ENCODE assay signal across 2 cellular contexts in genomic region chr1:234746798-234747196, GRCh38.
TF ChIP-seq lines count a peak whose summit lies in the region.

No MANE protein-coding gene starts in this region.

TF ChIP-seq in SK-N-SH, 30 proteins besides CTCF, POLR2A, EP300 and RAD21 (continued from another document):
- TF ChIP-seq, protein P1, sequence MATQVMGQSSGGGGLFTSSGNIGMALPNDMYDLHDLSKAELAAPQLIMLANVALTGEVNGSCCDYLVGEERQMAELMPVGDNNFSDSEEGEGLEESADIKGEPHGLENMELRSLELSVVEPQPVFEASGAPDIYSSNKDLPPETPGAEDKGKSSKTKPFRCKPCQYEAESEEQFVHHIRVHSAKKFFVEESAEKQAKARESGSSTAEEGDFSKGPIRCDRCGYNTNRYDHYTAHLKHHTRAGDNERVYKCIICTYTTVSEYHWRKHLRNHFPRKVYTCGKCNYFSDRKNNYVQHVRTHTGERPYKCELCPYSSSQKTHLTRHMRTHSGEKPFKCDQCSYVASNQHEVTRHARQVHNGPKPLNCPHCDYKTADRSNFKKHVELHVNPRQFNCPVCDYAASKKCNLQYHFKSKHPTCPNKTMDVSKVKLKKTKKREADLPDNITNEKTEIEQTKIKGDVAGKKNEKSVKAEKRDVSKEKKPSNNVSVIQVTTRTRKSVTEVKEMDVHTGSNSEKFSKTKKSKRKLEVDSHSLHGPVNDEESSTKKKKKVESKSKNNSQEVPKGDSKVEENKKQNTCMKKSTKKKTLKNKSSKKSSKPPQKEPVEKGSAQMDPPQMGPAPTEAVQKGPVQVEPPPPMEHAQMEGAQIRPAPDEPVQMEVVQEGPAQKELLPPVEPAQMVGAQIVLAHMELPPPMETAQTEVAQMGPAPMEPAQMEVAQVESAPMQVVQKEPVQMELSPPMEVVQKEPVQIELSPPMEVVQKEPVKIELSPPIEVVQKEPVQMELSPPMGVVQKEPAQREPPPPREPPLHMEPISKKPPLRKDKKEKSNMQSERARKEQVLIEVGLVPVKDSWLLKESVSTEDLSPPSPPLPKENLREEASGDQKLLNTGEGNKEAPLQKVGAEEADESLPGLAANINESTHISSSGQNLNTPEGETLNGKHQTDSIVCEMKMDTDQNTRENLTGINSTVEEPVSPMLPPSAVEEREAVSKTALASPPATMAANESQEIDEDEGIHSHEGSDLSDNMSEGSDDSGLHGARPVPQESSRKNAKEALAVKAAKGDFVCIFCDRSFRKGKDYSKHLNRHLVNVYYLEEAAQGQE (IDR thresholded peaks at IDR 0.05; ENCODE audit: low read depth, low read length), result no peak
- no peak for TF ChIP-seq USF1 (IDR thresholded peaks at IDR 0.05; ENCODE audit: borderline replicate concordance, low read depth)
- TF ChIP-seq TEAD4 (IDR thresholded peaks at IDR 0.05; ENCODE audit: borderline replicate concordance, insufficient read depth), result no peak
- no peak for TF ChIP-seq RXRA (IDR thresholded peaks at IDR 0.05; ENCODE audit: borderline replicate concordance, low read depth)
- no peak for TF ChIP-seq MEF2A (IDR thresholded peaks at IDR 0.05; ENCODE audit: borderline replicate concordance, low read depth)
- no peak for TF ChIP-seq SMC3 (IDR thresholded peaks at IDR 0.05; ENCODE audit: low read depth, low read length)
- no peak for TF ChIP-seq NFIC (IDR thresholded peaks at IDR 0.05; ENCODE audit: borderline replicate concordance)
- no peak for TF ChIP-seq YY1 (IDR thresholded peaks at IDR 0.05; ENCODE audit: low read depth)
- no peak for TF ChIP-seq FOXM1 (IDR thresholded peaks at IDR 0.05; ENCODE audit: low read depth)

TF ChIP-seq in SK-N-SH treated with all-trans-retinoic acid at 6 μM for 48 hours, 23 proteins besides CTCF, POLR2A, EP300 and RAD21 (continued from another document):
- TF ChIP-seq, protein P2, sequence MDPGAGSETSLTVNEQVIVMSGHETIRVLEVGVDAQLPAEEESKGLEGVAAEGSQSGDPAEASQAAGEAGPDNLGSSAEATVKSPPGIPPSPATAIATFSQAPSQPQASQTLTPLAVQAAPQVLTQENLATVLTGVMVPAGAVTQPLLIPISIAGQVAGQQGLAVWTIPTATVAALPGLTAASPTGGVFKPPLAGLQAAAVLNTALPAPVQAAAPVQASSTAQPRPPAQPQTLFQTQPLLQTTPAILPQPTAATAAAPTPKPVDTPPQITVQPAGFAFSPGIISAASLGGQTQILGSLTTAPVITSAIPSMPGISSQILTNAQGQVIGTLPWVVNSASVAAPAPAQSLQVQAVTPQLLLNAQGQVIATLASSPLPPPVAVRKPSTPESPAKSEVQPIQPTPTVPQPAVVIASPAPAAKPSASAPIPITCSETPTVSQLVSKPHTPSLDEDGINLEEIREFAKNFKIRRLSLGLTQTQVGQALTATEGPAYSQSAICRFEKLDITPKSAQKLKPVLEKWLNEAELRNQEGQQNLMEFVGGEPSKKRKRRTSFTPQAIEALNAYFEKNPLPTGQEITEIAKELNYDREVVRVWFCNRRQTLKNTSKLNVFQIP (CRISPR knock-in tag; IDR thresholded peaks at IDR 0.05; ENCODE audit: borderline replicate concordance, low read depth), result no peak
- TF ChIP-seq GLIS3 (CRISPR knock-in tag; IDR thresholded peaks at IDR 0.05) (no peak), ZNF8 (CRISPR knock-in tag; IDR thresholded peaks at IDR 0.05) (no peak), TCF4 (CRISPR knock-in tag; IDR thresholded peaks at IDR 0.05; ENCODE audit: borderline replicate concordance) (no peak), ARNTL (CRISPR knock-in tag; IDR thresholded peaks at IDR 0.05; ENCODE audit: borderline replicate concordance, low read depth) (no peak), BACH2 (CRISPR knock-in tag; IDR thresholded peaks at IDR 0.05; ENCODE audit: borderline replicate concordance) (no peak), ZFP3 (CRISPR knock-in tag; IDR thresholded peaks at IDR 0.05) (no peak), OSR1 (CRISPR knock-in tag; IDR thresholded peaks at IDR 0.05) (no peak)
- TF ChIP-seq, protein P3, sequence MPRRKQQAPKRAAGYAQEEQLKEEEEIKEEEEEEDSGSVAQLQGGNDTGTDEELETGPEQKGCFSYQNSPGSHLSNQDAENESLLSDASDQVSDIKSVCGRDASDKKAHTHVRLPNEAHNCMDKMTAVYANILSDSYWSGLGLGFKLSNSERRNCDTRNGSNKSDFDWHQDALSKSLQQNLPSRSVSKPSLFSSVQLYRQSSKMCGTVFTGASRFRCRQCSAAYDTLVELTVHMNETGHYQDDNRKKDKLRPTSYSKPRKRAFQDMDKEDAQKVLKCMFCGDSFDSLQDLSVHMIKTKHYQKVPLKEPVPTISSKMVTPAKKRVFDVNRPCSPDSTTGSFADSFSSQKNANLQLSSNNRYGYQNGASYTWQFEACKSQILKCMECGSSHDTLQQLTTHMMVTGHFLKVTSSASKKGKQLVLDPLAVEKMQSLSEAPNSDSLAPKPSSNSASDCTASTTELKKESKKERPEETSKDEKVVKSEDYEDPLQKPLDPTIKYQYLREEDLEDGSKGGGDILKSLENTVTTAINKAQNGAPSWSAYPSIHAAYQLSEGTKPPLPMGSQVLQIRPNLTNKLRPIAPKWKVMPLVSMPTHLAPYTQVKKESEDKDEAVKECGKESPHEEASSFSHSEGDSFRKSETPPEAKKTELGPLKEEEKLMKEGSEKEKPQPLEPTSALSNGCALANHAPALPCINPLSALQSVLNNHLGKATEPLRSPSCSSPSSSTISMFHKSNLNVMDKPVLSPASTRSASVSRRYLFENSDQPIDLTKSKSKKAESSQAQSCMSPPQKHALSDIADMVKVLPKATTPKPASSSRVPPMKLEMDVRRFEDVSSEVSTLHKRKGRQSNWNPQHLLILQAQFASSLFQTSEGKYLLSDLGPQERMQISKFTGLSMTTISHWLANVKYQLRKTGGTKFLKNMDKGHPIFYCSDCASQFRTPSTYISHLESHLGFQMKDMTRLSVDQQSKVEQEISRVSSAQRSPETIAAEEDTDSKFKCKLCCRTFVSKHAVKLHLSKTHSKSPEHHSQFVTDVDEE (CRISPR knock-in tag; IDR thresholded peaks at IDR 0.05), result no peak
